Comparison of ENCODE assay signal across 8 cellular contexts in genomic region chr17:8326591-8327583, GRCh38. TPM values are rescaled to one million over a fixed set of nuclear protein-coding genes. Genes with fewer than 3 reads are reported as not detected.
DNase-seq lines count a peak whose midpoint lies in the region; ATAC-seq and TF ChIP-seq lines count a peak whose summit lies in the region.

No MANE protein-coding gene starts in this region.

- TF ChIP-seq CTCF in DND-41 (IDR thresholded peaks at IDR 0.05; ENCODE audit: borderline replicate concordance, extremely low read depth, low read length, poor library complexity, severe bottlenecking): no peak
- no peak for TF ChIP-seq CTCF in astrocyte of the spinal cord (IDR thresholded peaks at IDR 0.05; ENCODE audit: low read depth, low read length)
- no peak for TF ChIP-seq CTCF in PC-3 (conservative IDR thresholded peaks at IDR 0.05; ENCODE audit: low read depth, low read length)

- H2AFZ ChIP-seq in DND-41 (ENCODE audit: low read depth, low read length) (0 out of 2 replicates have a peak overlapping the region, but pooled peaks have one; percentile 10), PC-3 (ENCODE audit: low read length) (no peak overlapping the region)

- ATAC-seq in DND-41 (ENCODE audit: insufficient read depth, low read depth) (peak; percentile 40; the same call in 1 of the 3 replicates), PC-3 (no peak), HG03097 (IDR thresholded peaks at IDR 0.05; ENCODE audit: low FRiP score, unreplicated experiment) (no peak)

- no peaks in the 10 kb centered on the region for H3F3A ChIP-seq in PC-3 (ENCODE audit: low read length, unreplicated experiment)

- H4K20me1 ChIP-seq in DND-41 (ENCODE audit: insufficient read depth, low read length): no peaks in the 10 kb centered on the region
- no peaks in the 10 kb centered on the region for H4K20me1 ChIP-seq in PC-3 (ENCODE audit: low read length)

- POLR2A ChIA-PET in PC-3 (lab: Charles Lee; ENCODE audit: unreplicated experiment): no interaction called here

- H3K79me2 ChIP-seq in DND-41 (ENCODE audit: insufficient read depth, low read length): no peaks in the 10 kb centered on the region
- no peaks in the 10 kb centered on the region for H3K79me2 ChIP-seq in PC-3 (ENCODE audit: low read length)

- no peaks in the 10 kb centered on the region for H3K9me2 ChIP-seq in PC-3 (replicated peaks; ENCODE audit: low read length)

- no peak overlapping the region for H3K4me3 ChIP-seq in DND-41 (ENCODE audit: low read depth in 1 of 2, low read length in 2 of 2)
- peak overlapping the region; percentile 39 for H3K4me3 ChIP-seq in astrocyte of the spinal cord (ENCODE audit: low read depth, low read length)
- H3K4me3 ChIP-seq in PC-3 (ENCODE audit: low read length): no peak overlapping the region

- no peak overlapping the region for H3K27ac ChIP-seq in DND-41 (ENCODE audit: low read length)
- H3K27ac ChIP-seq in PC-3 (ENCODE audit: low read length): no peak overlapping the region

- no peaks in the 10 kb centered on the region for H3K9me3 ChIP-seq in DND-41 (ENCODE audit: insufficient read depth, low read length, severe bottlenecking)
- H3K9me3 ChIP-seq in PC-3 (ENCODE audit: low read length): no peaks in the 10 kb centered on the region

- CTCF ChIA-PET in PC-3 (lab: Charles Lee): no interaction called here

- H3K27me3 ChIP-seq in DND-41 (ENCODE audit: insufficient read depth, low read length, poor library complexity) (no peaks in the 10 kb centered on the region), PC-3 (ENCODE audit: low read length) (no peaks in the 10 kb centered on the region)

- DNase-seq in DND-41 (no peak), NCI-H345 treated with DMSO at 0.1 percent for 48 hours (lab: John Stamatoyannopoulos, UW; ENCODE audit: unreplicated experiment) (peak; percentile 1), astrocyte of the spinal cord (ENCODE audit: low read depth, low spot score) (peak; percentile 9), iris pigment epithelial cell (ENCODE audit: low read depth) (peak; percentile 27), SW 1271 (lab: John Stamatoyannopoulos, UW) (no peak), PC-3 (no peak)
- peak; percentile 51 for DNase-seq in stimulated activated CD4-positive, alpha-beta T cell treated with anti-CD3 and anti-CD28 coated beads, Interleukin-15, amount 100 ng/mL, for 24 hours

- H3K36me3 ChIP-seq in DND-41 (ENCODE audit: insufficient read depth, low read length): no peaks in the 10 kb centered on the region
- no peaks in the 10 kb centered on the region for H3K36me3 ChIP-seq in PC-3 (ENCODE audit: low read depth, low read length)

- no peaks in the 10 kb centered on the region for H3K4me1 ChIP-seq in DND-41 (ENCODE audit: insufficient read depth, low read length)
- H3K4me1 ChIP-seq in PC-3 (ENCODE audit: insufficient read depth, low read length): no peaks in the 10 kb centered on the region

- intact Hi-C loops in PC-3 (cut with micrococcal nuclease): no loop called here

- no TSS peak for BruUV-seq in PC-3 (replicated peaks; lab: Mats Ljungman, UMichigan)

- H3K4me2 ChIP-seq in DND-41 (ENCODE audit: insufficient read depth, low read length) (no peak overlapping the region), PC-3 (ENCODE audit: low read length) (no peak overlapping the region)

- H3K9ac ChIP-seq in DND-41 (ENCODE audit: low read depth, low read length) (no peak overlapping the region), PC-3 (ENCODE audit: low read length) (no peak overlapping the region)

- in situ Hi-C loops in astrocyte of the spinal cord (cut with HindIII; ENCODE audit: low sequenced_read_pairs): no loop called here

RNA-seq across cellular contexts. Expression of gene ODF4, which starts 12.8 kb away (rescaled TPM):
- not detected in 2 replicates for total RNA-seq in PC-3 (2014; rRNA removed)

RNA-seq across cellular contexts. Expression of gene ARHGEF15, which starts 16.8 kb away (rescaled TPM):
- total RNA-seq in PC-3 (2014; rRNA removed): not detected in 2 replicates

RNA-seq across cellular contexts. Expression of gene SLC25A35, which starts 31.7 kb away (rescaled TPM):
- 1.6 and 2.3 TPM in 2 replicates for total RNA-seq in PC-3 (2014; rRNA removed)

RNA-seq across cellular contexts. Expression of gene RANGRF, which starts 38.4 kb away (rescaled TPM):
- 18.0 and 22.8 TPM in 2 replicates for total RNA-seq in PC-3 (2014; rRNA removed)

Comparison
In these comparisons a context has a peak if more than half of its experiments do, and no peak if none do; other contexts are left out.
1. DNase-seq: peak in NCI-H345 treated with DMSO at 0.1 percent for 48 hours (single experiment), astrocyte of the spinal cord (single experiment), iris pigment epithelial cell (single experiment) and stimulated activated CD4-positive, alpha-beta T cell treated with anti-CD3 and anti-CD28 coated beads, Interleukin-15, amount 100 ng/mL, for 24 hours (single experiment); none in DND-41 (single experiment), SW 1271 (0 of 2) and PC-3 (single experiment).